Comparison of ENCODE assay signal across 8 cellular contexts in the genomic region with DNA sequence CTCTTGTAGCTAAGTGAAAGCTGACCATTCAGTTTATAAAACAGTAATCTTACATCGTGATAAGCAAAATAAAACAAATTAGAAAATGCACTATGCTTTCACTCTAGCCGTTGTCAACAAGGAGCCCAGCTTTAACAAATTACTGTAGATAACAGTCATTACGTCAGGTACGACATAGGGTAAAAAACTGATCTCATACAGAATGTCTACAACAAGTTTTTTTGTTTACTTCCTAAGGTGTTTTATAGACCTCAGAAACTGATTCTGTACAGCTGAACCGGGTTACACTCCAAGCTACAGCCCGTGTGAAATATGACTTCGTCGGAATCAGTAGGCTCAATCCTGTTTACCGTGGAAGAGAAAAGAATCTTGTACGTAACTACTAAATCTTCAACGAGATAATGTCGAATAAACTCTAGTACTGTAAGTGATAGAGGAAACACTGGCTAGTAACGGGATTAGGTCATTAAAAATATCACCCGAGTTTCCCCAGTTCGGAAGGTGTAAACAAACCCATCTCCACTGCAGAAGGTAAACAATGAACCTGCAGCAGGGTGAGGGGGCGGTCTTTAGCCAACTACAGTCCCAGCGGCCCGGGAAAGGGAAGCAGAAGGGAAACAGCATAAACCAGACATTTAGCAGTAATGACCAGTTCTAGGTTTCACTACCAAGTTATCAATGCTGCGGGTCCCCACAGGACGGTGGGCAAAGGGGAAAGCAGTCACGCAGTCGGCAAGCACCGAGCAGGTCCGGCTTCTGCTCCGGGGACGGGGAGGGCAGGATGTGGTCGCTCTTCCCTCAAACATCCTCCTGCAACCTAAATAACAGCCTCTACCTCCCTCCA. TPM values are rescaled to one million over a fixed set of nuclear protein-coding genes. Genes with fewer than 3 reads are reported as not detected.
DNase-seq lines count a peak whose midpoint lies in the region; ATAC-seq and TF ChIP-seq lines count a peak whose summit lies in the region.

No MANE protein-coding gene starts in this region.

- H3K27ac ChIP-seq in endodermal cell (ENCODE audit: low read depth, low read length) = peak overlapping the region; percentile 89

- H3K36me3 ChIP-seq in endodermal cell (ENCODE audit: control insufficient read depth, insufficient read depth, low read length) = no peaks in the 10 kb centered on the region

- whole genome bisulfite sequencing in endodermal cell (ENCODE audit: insufficient coverage in 1 of 2, insufficient read length in 1 of 2), 2 experiments = 10 to 41% methylated on average over 7 to 27 of the region's 27 CpGs

- H3K4me1 Mint-ChIP-seq in activated CD4-positive, alpha-beta memory T cell treated with anti-CD3 and anti-CD28 coated beads, Interleukin-2, amount 10 ng/mL, durations not matched to agents 7 days and 5 days = peaks cover 53% of the 10 kb centered on the region
- H3K4me1 Mint-ChIP-seq in endodermal cell (peaks cover 14% of the 10 kb centered on the region), mesothelial cell of epicardium (peaks cover 36% of the 10 kb centered on the region)

- DNase-seq in AG08396 (ENCODE audit: low spot score) = peak; percentile 41
- peak; percentile 75 for DNase-seq in NCI-H69 (lab: John Stamatoyannopoulos, UW)
- DNase-seq in activated CD4-positive, alpha-beta memory T cell treated with anti-CD3 and anti-CD28 coated beads, Interleukin-2, amount 10 ng/mL, durations not matched to agents 7 days and 5 days = peak; percentile 84
- DNase-seq in endodermal cell = peak; percentile 84
- DNase-seq in mesothelial cell of epicardium (ENCODE audit: low spot score in 2 of 2, unreplicated experiment in 2 of 2) = peak in 1 of 2 experiments; percentile 70
- DNase-seq in stimulated activated CD8-positive, alpha-beta memory T cell treated with anti-CD3 and anti-CD28 coated beads, Interleukin-15, amount 100 ng/mL, for 48 hours (ENCODE audit: low read depth in 2 of 2) = peak; percentile 34 to 55

- H3K9me3 ChIP-seq in endodermal cell (ENCODE audit: control insufficient read depth, low read length) = peaks cover under 1% of the 10 kb centered on the region

- peak overlapping the region; percentile 86 for H3K4me3 Mint-ChIP-seq in activated CD4-positive, alpha-beta memory T cell treated with anti-CD3 and anti-CD28 coated beads, Interleukin-2, amount 10 ng/mL, durations not matched to agents 7 days and 5 days
- H3K4me3 Mint-ChIP-seq in endodermal cell (peak overlapping the region; percentile 89), mesothelial cell of epicardium (peak overlapping the region; percentile 91)

- peak overlapping the region; percentile 87 for H3K9ac ChIP-seq in endodermal cell (ENCODE audit: extremely low read depth, low read length, poor library complexity, severe bottlenecking)

- peaks cover 6% of the 10 kb centered on the region for H3K27me3 Mint-ChIP-seq in activated CD4-positive, alpha-beta memory T cell treated with anti-CD3 and anti-CD28 coated beads, Interleukin-2, amount 10 ng/mL, durations not matched to agents 7 days and 5 days
- H3K27me3 Mint-ChIP-seq in endodermal cell (ENCODE audit: insufficient read depth) (no peaks in the 10 kb centered on the region), mesothelial cell of epicardium (ENCODE audit: low read depth) (no peaks in the 10 kb centered on the region)

- POLR2A ChIA-PET in activated CD4-positive, alpha-beta memory T cell treated with anti-CD3 and anti-CD28 coated beads, Interleukin-2, amount 10 ng/mL, durations not matched to agents 7 days and 5 days (lab: Charles Lee) = interaction anchor here (0.6 to 4.4 kb wide), 21 partner anchors 14 to 245 kb away, joined by 3 to 31 read pairs (median 3); no protein-coding TSS in a partner anchor

- no peaks in the 10 kb centered on the region for H3K27me3 ChIP-seq in endodermal cell (ENCODE audit: control insufficient read depth, insufficient read depth, low read length, poor library complexity, severe bottlenecking)

- ATAC-seq in GM18870 (IDR thresholded peaks at IDR 0.05; ENCODE audit: unreplicated experiment) = peak; percentile 39
- ATAC-seq in HG03097 (IDR thresholded peaks at IDR 0.05; ENCODE audit: low FRiP score, unreplicated experiment) = peak; percentile 41

- TF ChIP-seq CTCF in endodermal cell (conservative IDR thresholded peaks at IDR 0.05) = no peak
- no peak for TF ChIP-seq CTCF in mesothelial cell of epicardium (IDR thresholded peaks at IDR 0.05; ENCODE audit: unreplicated experiment)

- peaks cover 5% of the 10 kb centered on the region for H3K9me3 Mint-ChIP-seq in activated CD4-positive, alpha-beta memory T cell treated with anti-CD3 and anti-CD28 coated beads, Interleukin-2, amount 10 ng/mL, durations not matched to agents 7 days and 5 days
- H3K9me3 Mint-ChIP-seq in endodermal cell (no peaks in the 10 kb centered on the region), mesothelial cell of epicardium (no peaks in the 10 kb centered on the region)

- H3K4me1 ChIP-seq in endodermal cell (ENCODE audit: control insufficient read depth, insufficient read depth, low read length) = peaks cover 4% of the 10 kb centered on the region

- CTCF ChIA-PET in activated CD4-positive, alpha-beta memory T cell treated with anti-CD3 and anti-CD28 coated beads, Interleukin-2, amount 10 ng/mL, durations not matched to agents 7 days and 5 days (lab: Charles Lee) = interaction anchor here (0.8 to 2.7 kb wide), 4 partner anchors 8 to 191 kb away, joined by 3 to 17 read pairs (median 6); no protein-coding TSS in a partner anchor

- H3K36me3 Mint-ChIP-seq in activated CD4-positive, alpha-beta memory T cell treated with anti-CD3 and anti-CD28 coated beads, Interleukin-2, amount 10 ng/mL, durations not matched to agents 7 days and 5 days (ENCODE audit: low read depth) = peaks cover 33% of the 10 kb centered on the region
- H3K36me3 Mint-ChIP-seq in endodermal cell (ENCODE audit: low read depth) (peaks cover 14% of the 10 kb centered on the region), mesothelial cell of epicardium (peaks cover 14% of the 10 kb centered on the region)

- H3K4me3 ChIP-seq in endodermal cell (ENCODE audit: low read length) = peak overlapping the region; percentile 88

- H3K27ac Mint-ChIP-seq in activated CD4-positive, alpha-beta memory T cell treated with anti-CD3 and anti-CD28 coated beads, Interleukin-2, amount 10 ng/mL, durations not matched to agents 7 days and 5 days = peak overlapping the region; percentile 95
- H3K27ac Mint-ChIP-seq in endodermal cell (peak overlapping the region; percentile 96), mesothelial cell of epicardium (peak overlapping the region; percentile 98)

RNA-seq across cellular contexts. Expression of a gene that starts 1.1 kb away (rescaled TPM):
- 10 to 100 TPM; 50.4 to 56.4 TPM for total RNA-seq in activated CD4-positive, alpha-beta memory T cell treated with anti-CD3 and anti-CD28 coated beads, Interleukin-2, amount 10 ng/mL, durations not matched to agents 7 days and 5 days
- 10 to 100 TPM; 27.6 to 31.8 TPM for total RNA-seq in endodermal cell
- 13.3 TPM for polyA plus RNA-seq in endodermal cell (2013, experiment 1 of 2)
- 13.6 TPM for polyA plus RNA-seq in endodermal cell (2013, experiment 2 of 2)
- 44.4 to 48.6 TPM (median 46.4 TPM) in 3 replicates for total RNA-seq in mesothelial cell of epicardium
